In the genomic region with DNA sequence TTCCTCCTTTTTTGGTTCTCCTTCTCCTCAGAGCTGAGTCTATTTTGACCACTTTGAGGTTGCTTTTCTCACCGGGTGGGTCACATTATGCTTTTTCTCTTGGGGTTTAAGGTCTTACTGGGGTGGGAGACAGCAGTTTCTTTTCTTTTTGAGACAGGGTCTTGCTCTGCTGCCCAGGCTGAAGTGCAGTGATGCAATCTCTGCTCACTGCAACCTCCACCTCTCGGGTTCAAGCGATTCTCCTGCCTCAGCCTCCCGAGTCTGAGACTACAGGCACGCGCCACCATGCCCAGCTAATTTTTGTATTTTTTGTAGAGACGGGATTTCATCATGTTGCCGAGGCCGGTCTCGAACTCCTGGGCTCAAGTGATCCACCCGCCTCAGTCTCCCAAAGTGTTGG, we compare ENCODE assay signal across 2 cellular contexts. TPM values are rescaled to one million over a fixed set of nuclear protein-coding genes. Genes with fewer than 3 reads are reported as not detected.
"Had no signal": no experiment of that assay in that cellular context is flagged by ENCODE, and none has a peak within 500 bp of the region (broad histone marks: within the 10 kb centered on the region; RNA-seq: fewer than 3 reads in every experiment).

No MANE protein-coding gene starts in this region.

RNA-seq across cellular contexts. Expression of gene SEMA6A, which starts 51.4 kb away (rescaled TPM):
- total RNA-seq: activated CD4-positive, alpha-beta T cell treated with anti-CD3 and anti-CD28 coated beads, Interleukin-2, amount 10 ng/mL, durations not matched to agents 7 days and 5 days; activated naive CD8-positive, alpha-beta T cell treated with anti-CD3 and anti-CD28 coated beads, Interleukin-2, amount 10 ng/mL, durations not matched to agents 7 days and 5 days had no signal
